8 cellular contexts compared by ENCODE assay signal in the genomic region with DNA sequence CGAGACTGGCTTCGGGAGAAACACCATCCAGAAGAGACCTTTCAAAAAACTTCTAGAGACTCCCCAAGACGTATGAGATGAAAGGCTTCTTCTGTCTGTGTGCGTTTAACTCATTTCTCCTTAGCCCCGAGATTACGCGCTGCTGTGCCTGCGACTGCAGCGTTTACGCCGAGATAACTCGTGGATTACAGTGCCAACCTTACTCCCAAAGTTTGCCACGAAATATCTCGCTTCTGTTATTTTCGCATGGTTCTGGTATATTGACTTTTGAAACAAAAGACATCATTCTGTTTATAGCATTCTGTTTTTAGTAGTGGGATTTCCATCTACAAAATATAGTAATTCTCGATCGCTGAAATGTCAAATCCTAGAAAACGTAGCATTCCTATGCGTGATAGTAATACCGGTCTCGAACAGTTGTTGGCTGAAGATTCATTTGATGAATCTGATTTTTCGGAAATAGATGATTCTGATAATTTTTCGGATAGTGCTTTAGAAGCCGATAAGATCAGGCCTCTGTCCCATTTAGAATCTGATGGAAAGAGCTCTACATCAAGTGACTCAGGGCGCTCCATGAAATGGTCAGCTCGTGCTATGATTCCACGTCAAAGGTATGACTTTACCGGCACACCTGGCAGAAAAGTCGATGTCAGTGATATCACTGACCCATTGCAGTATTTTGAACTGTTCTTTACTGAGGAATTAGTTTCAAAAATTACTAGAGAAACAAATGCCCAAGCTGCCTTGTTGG. TPM values are rescaled to one million over a fixed set of nuclear protein-coding genes. Genes with fewer than 3 reads are reported as not detected.
DNase-seq lines count a peak whose midpoint lies in the region; TF ChIP-seq lines count a peak whose summit lies in the region.

No MANE protein-coding gene starts in this region.

- H3K4me1 Mint-ChIP-seq in neural crest cell: peaks cover 35% of the 10 kb centered on the region

- DNase-seq in MG63: no peak
- DNase-seq in epithelial cell of esophagus (ENCODE audit: low read depth): no peak
- no peak for DNase-seq in neural crest cell (ENCODE audit: low read depth, low spot score)
- no peak for DNase-seq in RPMI8226
- no peak for DNase-seq in G401 (ENCODE audit: low spot score)
- DNase-seq in ecto neural progenitor cell (ENCODE audit: low spot score): no peak
- DNase-seq in Kasumi-1 (lab: John Stamatoyannopoulos, UW): no peak

- H3K79me2 ChIP-seq in DOHH2 (ENCODE audit: control insufficient read depth, low read length): peaks cover 64% of the 10 kb centered on the region

- H3K36me3 Mint-ChIP-seq in neural crest cell (ENCODE audit: low read depth): peaks cover 3% of the 10 kb centered on the region

- no peaks in the 10 kb centered on the region for H4K20me1 ChIP-seq in DOHH2 (ENCODE audit: control insufficient read depth, insufficient read depth, low read depth, low read length)

- H3K27ac Mint-ChIP-seq in neural crest cell (ENCODE audit: unreplicated experiment): peak overlapping the region; percentile 98

- no peaks in the 10 kb centered on the region; the same call in 1 of the 2 replicates for H3F3A ChIP-seq in DOHH2 (ENCODE audit: control insufficient read depth, insufficient read depth)

- in situ Hi-C loops in G401 (cut with HindIII; ENCODE audit: low sequenced_read_pairs): no loop called here

- H3K36me3 ChIP-seq in DOHH2 (ENCODE audit: control insufficient read depth, low read length) (peaks cover 23% of the 10 kb centered on the region), MG63 (no peaks in the 10 kb centered on the region; the same call in 1 of the 2 replicates)

- H3K4me1 ChIP-seq in DOHH2 (ENCODE audit: control insufficient read depth, low read length): peaks cover 26% of the 10 kb centered on the region

- no peaks in the 10 kb centered on the region for H3K27me3 Mint-ChIP-seq in neural crest cell (ENCODE audit: low read depth)

- H3K4me2 ChIP-seq in DOHH2 (ENCODE audit: low read length): peak overlapping the region; percentile 81

- H3K27me3 ChIP-seq in DOHH2 (ENCODE audit: control insufficient read depth, low read length): no peaks in the 10 kb centered on the region
- no peaks in the 10 kb centered on the region for H3K27me3 ChIP-seq in MG63

- peak overlapping the region; percentile 20 for H3K27ac ChIP-seq in DOHH2 (ENCODE audit: low read depth, low read length)

- TF ChIP-seq CTCF in DOHH2 (IDR thresholded peaks at IDR 0.05; ENCODE audit: low read depth, low read length, poor library complexity, severe bottlenecking): no peak
- no peak for TF ChIP-seq CTCF in epithelial cell of esophagus (IDR thresholded peaks at IDR 0.05; ENCODE audit: insufficient read depth, low read depth, low read length, missing control alignments)
- no peak for TF ChIP-seq CTCF in neural crest cell (conservative IDR thresholded peaks at IDR 0.05)

- H3K9me2 ChIP-seq in DOHH2 (replicated peaks; ENCODE audit: control insufficient read depth, low read length): no peaks in the 10 kb centered on the region

- H3K9me3 Mint-ChIP-seq in neural crest cell: no peaks in the 10 kb centered on the region

- H3K9me3 ChIP-seq in DOHH2 (ENCODE audit: control insufficient read depth, insufficient read depth, low read length): no peaks in the 10 kb centered on the region
- no peaks in the 10 kb centered on the region for H3K9me3 ChIP-seq in MG63

- H3K4me3 ChIP-seq in DOHH2 (ENCODE audit: low read length) (peak overlapping the region; percentile 96), MG63 (peak overlapping the region; percentile 98), epithelial cell of esophagus (ENCODE audit: low read length) (peak overlapping the region; percentile 90)

- peak overlapping the region; percentile 92 for H3K4me3 Mint-ChIP-seq in neural crest cell

RNA-seq across cellular contexts. Expression of a gene that starts 0.5 kb away (rescaled TPM):
- total RNA-seq in MG63 (2014; rRNA removed; shearing (Covaris generic); ENCODE audit: low replicate concordance): 0.76 and 1.6 TPM in 2 replicates
- 1.9 TPM in 2 replicates for total RNA-seq in neural crest cell
- 1.1 and 1.9 TPM in 2 replicates for total RNA-seq in G401 (2014; rRNA removed; shearing (Covaris generic))

RNA-seq across cellular contexts. Expression of a gene that starts 0.7 kb away (rescaled TPM):
- 59.0 and 66.2 TPM in 2 replicates for total RNA-seq in MG63 (2014; rRNA removed; shearing (Covaris generic); ENCODE audit: low replicate concordance)
- total RNA-seq in neural crest cell: 29.8 and 30.9 TPM in 2 replicates
- total RNA-seq in G401 (2014; rRNA removed; shearing (Covaris generic)): 52.4 and 61.7 TPM in 2 replicates
